ENCODE assay signal across 8 cellular contexts in the genomic region with DNA sequence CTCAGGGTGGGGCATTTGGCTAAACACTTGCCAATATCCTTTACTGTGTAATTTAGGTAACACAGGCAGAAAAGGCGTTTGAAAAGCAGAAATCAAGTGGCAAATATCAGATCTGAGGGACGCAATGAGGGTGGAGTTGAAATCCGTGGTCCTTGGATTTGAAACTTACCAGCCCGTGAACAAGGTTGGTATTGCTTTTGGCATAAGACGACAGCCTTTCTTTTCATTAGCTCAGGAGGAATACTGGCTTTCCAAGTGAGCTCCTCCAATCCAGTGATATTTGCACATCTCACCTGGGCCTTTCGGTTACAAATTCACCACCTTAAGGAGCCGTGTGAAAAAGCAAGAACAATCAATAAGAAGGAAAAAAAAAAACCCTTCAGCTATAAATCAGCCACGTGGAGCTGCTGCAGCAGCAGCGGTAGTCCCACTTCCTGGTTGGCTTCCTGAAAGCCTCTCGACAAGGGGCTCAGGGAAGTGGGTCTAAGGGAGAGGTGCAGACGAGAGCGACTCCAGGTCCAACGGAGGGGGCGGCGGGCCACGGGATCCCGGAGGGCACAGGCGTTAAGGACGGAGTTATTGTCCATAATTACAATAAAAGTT. TPM values are rescaled to one million over a fixed set of nuclear protein-coding genes. Genes with fewer than 3 reads are reported as not detected.
A peak's percentile ranks its signal among the peaks of the same experiment; 100 is the strongest.
DNase-seq lines count a peak whose midpoint lies in the region; ATAC-seq and TF ChIP-seq lines count a peak whose summit lies in the region.

No MANE protein-coding gene starts in this region.

- H3K27ac Mint-ChIP-seq in activated naive CD4-positive, alpha-beta T cell treated with anti-CD3 and anti-CD28 coated beads, Interleukin-2, amount 10 ng/mL, durations not matched to agents 7 days and 5 days: peak overlapping the region; percentile 93
- H3K27ac Mint-ChIP-seq in glutamatergic neuron (ENCODE audit: unreplicated experiment): peak overlapping the region; percentile 83

- H3K36me3 ChIP-seq in NT2/D1 (ENCODE audit: insufficient read depth, insufficient read length, low read length) (peaks cover 24% of the 10 kb centered on the region), ovary (no peaks in the 10 kb centered on the region)

- peaks cover 54% of the 10 kb centered on the region for H3K4me1 Mint-ChIP-seq in activated naive CD4-positive, alpha-beta T cell treated with anti-CD3 and anti-CD28 coated beads, Interleukin-2, amount 10 ng/mL, durations not matched to agents 7 days and 5 days
- H3K4me1 Mint-ChIP-seq in glutamatergic neuron (ENCODE audit: low read depth, unreplicated experiment): peaks cover 12% of the 10 kb centered on the region

- no peaks in the 10 kb centered on the region for H3K9me3 ChIP-seq in NT2/D1 (ENCODE audit: insufficient read depth, low read length)
- no peaks in the 10 kb centered on the region for H3K9me3 ChIP-seq in ovary

- DNase-seq in AG10803 (ENCODE audit: low read depth): no peak
- no peak for DNase-seq in NT2/D1 (ENCODE audit: low read depth, low spot score)
- DNase-seq in activated naive CD4-positive, alpha-beta T cell treated with anti-CD3 and anti-CD28 coated beads, Interleukin-2, amount 10 ng/mL, durations not matched to agents 7 days and 5 days: peak; percentile 49
- peak; percentile 22 for DNase-seq in glutamatergic neuron
- peak in 4 of 5 donors; percentile 20 to 47 (median 28) for DNase-seq in ovary

- H3K4me3 Mint-ChIP-seq in activated naive CD4-positive, alpha-beta T cell treated with anti-CD3 and anti-CD28 coated beads, Interleukin-2, amount 10 ng/mL, durations not matched to agents 7 days and 5 days: peak overlapping the region; percentile 96
- H3K4me3 Mint-ChIP-seq in glutamatergic neuron (ENCODE audit: unreplicated experiment): peak overlapping the region; percentile 94

- ATAC-seq in GM18499 (IDR thresholded peaks at IDR 0.05; ENCODE audit: insufficient read depth, unreplicated experiment) (peak; percentile 9), HG03103 (IDR thresholded peaks at IDR 0.05; ENCODE audit: low read depth, unreplicated experiment) (peak; percentile 8), GM18520 (IDR thresholded peaks at IDR 0.05; ENCODE audit: unreplicated experiment) (no peak)

- TF ChIP-seq CTCF in AG10803 (conservative IDR thresholded peaks at IDR 0.05; ENCODE audit: low read length) (no peak), glutamatergic neuron (IDR thresholded peaks at IDR 0.05; ENCODE audit: partially characterized antibody, unreplicated experiment) (no peak), ovary (IDR thresholded peaks at IDR 0.05) (no peak)

- peaks cover 8% of the 10 kb centered on the region for H3K36me3 Mint-ChIP-seq in activated naive CD4-positive, alpha-beta T cell treated with anti-CD3 and anti-CD28 coated beads, Interleukin-2, amount 10 ng/mL, durations not matched to agents 7 days and 5 days
- no peaks in the 10 kb centered on the region for H3K36me3 Mint-ChIP-seq in glutamatergic neuron (ENCODE audit: unreplicated experiment)

- TF ChIP-seq POLR2A in ovary (IDR thresholded peaks at IDR 0.05): no peak

- CTCF ChIA-PET in activated naive CD4-positive, alpha-beta T cell treated with anti-CD3 and anti-CD28 coated beads, Interleukin-2, amount 10 ng/mL, durations not matched to agents 7 days and 5 days (lab: Charles Lee): no interaction called here

- H3K27me3 ChIP-seq in NT2/D1 (ENCODE audit: insufficient read depth, insufficient read length) (no peaks in the 10 kb centered on the region), ovary (no peaks in the 10 kb centered on the region)

- no peaks in the 10 kb centered on the region for H3K27me3 Mint-ChIP-seq in activated naive CD4-positive, alpha-beta T cell treated with anti-CD3 and anti-CD28 coated beads, Interleukin-2, amount 10 ng/mL, durations not matched to agents 7 days and 5 days
- peaks cover 6% of the 10 kb centered on the region for H3K27me3 Mint-ChIP-seq in glutamatergic neuron (ENCODE audit: unreplicated experiment)

- no peak for TF ChIP-seq EP300 in ovary (IDR thresholded peaks at IDR 0.05)

- peak overlapping the region in 1 of 2 donors; percentile 96 for H3K27ac ChIP-seq in ovary

- intact Hi-C loops in ovary (cut with DNase I): loop anchor here in 1 of 4 donors (10.0 kb wide), 1 partner anchor 143 kb away; no protein-coding TSS in a partner anchor

- H3K4me1 ChIP-seq in NT2/D1 (ENCODE audit: insufficient read depth, insufficient read length): peaks cover 2% of the 10 kb centered on the region
- peaks cover 2% of the 10 kb centered on the region for H3K4me1 ChIP-seq in ovary (ENCODE audit: insufficient read depth)

- 5 to 8% (median 8%) methylated on average over 19 of the region's 19 CpGs for WGBS in ovary, 3 donors

- peak overlapping the region; percentile 92 for H3K9ac ChIP-seq in NT2/D1 (ENCODE audit: insufficient read length, low read depth)

- H3K9me3 Mint-ChIP-seq in activated naive CD4-positive, alpha-beta T cell treated with anti-CD3 and anti-CD28 coated beads, Interleukin-2, amount 10 ng/mL, durations not matched to agents 7 days and 5 days: no peaks in the 10 kb centered on the region
- H3K9me3 Mint-ChIP-seq in glutamatergic neuron (ENCODE audit: unreplicated experiment): peaks cover 14% of the 10 kb centered on the region

- peak overlapping the region; percentile 79 for H3K4me3 ChIP-seq in AG10803 (ENCODE audit: low read length)
- peak overlapping the region; percentile 68 for H3K4me3 ChIP-seq in NT2/D1 (ENCODE audit: insufficient read length, low read depth)
- H3K4me3 ChIP-seq in ovary: peak overlapping the region; percentile 73

RNA-seq across cellular contexts. Expression of a gene that starts 0.7 kb away (rescaled TPM):
- total RNA-seq in glutamatergic neuron (ENCODE audit: unreplicated experiment) (17.9 TPM), ovary (10 to 100 TPM; 16.3 to 23.7 (median 19.0) TPM)
- polyA plus RNA-seq in ovary: 10 to 100 TPM in 1 of 2 donors, 1 to 10 TPM in 1; 9.0 to 17.2 TPM

Comparison
In these comparisons a context has a peak if more than half of its experiments do, and no peak if none do; other contexts are left out.
1. DNase-seq: peak in activated naive CD4-positive, alpha-beta T cell treated with anti-CD3 and anti-CD28 coated beads, Interleukin-2, amount 10 ng/mL, durations not matched to agents 7 days and 5 days (single experiment), glutamatergic neuron (single experiment) and ovary (4 of 5); none in AG10803 (single experiment) and NT2/D1 (single experiment).
2. Peak in every context shown above with its lines, with median percentiles within 50 percentile points of each other: H3K4me3 ChIP-seq.